In genomic region chr9:92341578-92341977, GRCh38 we compare ENCODE assay signal across 20 cellular contexts. TPM values are rescaled to one million over a fixed set of nuclear protein-coding genes. Genes with fewer than 3 reads are reported as not detected.
DNase-seq lines count a peak whose midpoint lies in the region; ATAC-seq and TF ChIP-seq lines count a peak whose summit lies in the region.
"Had no signal": no experiment of that assay in that cellular context is flagged by ENCODE, and none has a peak within 500 bp of the region (broad histone marks: within the 10 kb centered on the region; RNA-seq: fewer than 3 reads in every experiment).

No MANE protein-coding gene starts in this region.

- no peaks in the 10 kb centered on the region for H3K79me2 ChIP-seq in trophoblast cell (ENCODE audit: control insufficient read depth, insufficient read depth, low read length, poor library complexity)

- H4K91ac ChIP-seq in trophoblast cell (ENCODE audit: low read depth, low read length): no peak overlapping the region

- H3K36me3 ChIP-seq in trophoblast cell (ENCODE audit: control insufficient read depth in 1 of 2, insufficient read depth in 2 of 2, low read length in 2 of 2): peaks cover 0 to 8% of the 10 kb centered on the region in 2 experiments
- no peaks in the 10 kb centered on the region for H3K36me3 ChIP-seq in vagina

- DNase-seq in RPMI7951 (ENCODE audit: low read depth): peak; percentile 36
- DNase-seq in fibroblast of the aortic adventitia (ENCODE audit: low read depth): peak; percentile 37
- DNase-seq in trophoblast cell: no peak
- no peak for DNase-seq in vagina (ENCODE audit: extremely low spot score in 2 of 2)
- no peak for DNase-seq in NCI-H2171 treated with DMSO at 0.1 percent for 48 hours (lab: John Stamatoyannopoulos, UW)
- DNase-seq in sciatic nerve (ENCODE audit: low spot score): no peak
- DNase-seq: CD8-positive, alpha-beta memory T cell; DMS 273 treated with DMSO at 0.1 percent for 48 hours; DMS79 treated with DMSO at 0.1 percent for 48 hours; KG1; MG63; NCI-H1105 treated with DMSO at 0.1 percent for 48 hours; NCI-H146; NCI-H1930; NCI-H2107; NCI-H446; NCI-H524 treated with DMSO at 0.1 percent for 48 hours; NCI-H774 had no signal

- intact Hi-C loops in vagina (cut with DNase I) (loop anchor here (5.0 kb wide), 1 partner anchor 291 kb away; no protein-coding TSS in a partner anchor), sciatic nerve (cut with DNase I) (no loop called here)

- H3K4ac ChIP-seq in trophoblast cell (ENCODE audit: low read depth, low read length): no peak overlapping the region

- no peak overlapping the region for H4K12ac ChIP-seq in trophoblast cell (ENCODE audit: low read depth, low read length)

- no peak overlapping the region for H2BK12ac ChIP-seq in trophoblast cell (ENCODE audit: low read length)

- H3K18ac ChIP-seq in trophoblast cell (ENCODE audit: low read length): no peak overlapping the region

- no peak overlapping the region for H2BK120ac ChIP-seq in trophoblast cell (ENCODE audit: insufficient read depth, low read length, poor library complexity)

- H3K27ac ChIP-seq in trophoblast cell (ENCODE audit: low read depth, low read length): no peak overlapping the region
- H3K27ac ChIP-seq in vagina: peak overlapping the region; percentile 63
- H3K27ac ChIP-seq: A549 had no signal

- H4K8ac ChIP-seq in trophoblast cell (ENCODE audit: low read depth, low read length): no peak overlapping the region

- no CpG with 5 or more reads among the region's 1 CpG for WGBS in trophoblast cell (ENCODE audit: extremely low coverage, insufficient coverage, insufficient read length)

- H3K4me1 ChIP-seq in trophoblast cell (ENCODE audit: control insufficient read depth in 1 of 2, insufficient read depth in 2 of 2, low read length in 2 of 2) (no peaks in the 10 kb centered on the region), vagina (no peaks in the 10 kb centered on the region)
- H3K4me1 ChIP-seq: A549 had no signal

- ATAC-seq in HG03097 (IDR thresholded peaks at IDR 0.05; ENCODE audit: low FRiP score, unreplicated experiment): no peak
- no peak for ATAC-seq in sciatic nerve
- ATAC-seq: A549 had no signal

- H3K9ac ChIP-seq in trophoblast cell (ENCODE audit: low read length): peak overlapping the region; percentile 34

- no peak overlapping the region for H2BK5ac ChIP-seq in trophoblast cell (ENCODE audit: low read depth, low read length, poor library complexity)

- H2AFZ ChIP-seq in trophoblast cell (ENCODE audit: insufficient read depth, low read length, poor library complexity): no peak overlapping the region

- no peak overlapping the region for H3K14ac ChIP-seq in trophoblast cell (ENCODE audit: low read length)

- no peaks in the 10 kb centered on the region for H3K79me1 ChIP-seq in trophoblast cell (ENCODE audit: low read length)

- no peak for TF ChIP-seq POLR2A in vagina (IDR thresholded peaks at IDR 0.05)

- H3K4me2 ChIP-seq in trophoblast cell (ENCODE audit: low read length): no peak overlapping the region
- H3K4me2 ChIP-seq: A549 had no signal

- no peaks in the 10 kb centered on the region for H3K27me3 ChIP-seq in trophoblast cell (ENCODE audit: insufficient read depth, low read length)
- no peaks in the 10 kb centered on the region for H3K27me3 ChIP-seq in vagina
- H3K27me3 ChIP-seq: MG63 had no signal

- no peak overlapping the region for H3K23ac ChIP-seq in trophoblast cell (ENCODE audit: low read length)

- H2AK5ac ChIP-seq in trophoblast cell (ENCODE audit: low read length): no peak overlapping the region

- TF ChIP-seq CTCF in fibroblast of the aortic adventitia (IDR thresholded peaks at IDR 0.05; ENCODE audit: insufficient read depth, low read length): no peak
- TF ChIP-seq CTCF in vagina (IDR thresholded peaks at IDR 0.05): no peak

- peaks cover 3% of the 10 kb centered on the region for H3K9me3 ChIP-seq in trophoblast cell (ENCODE audit: insufficient read depth, low read depth, low read length)
- H3K9me3 ChIP-seq in vagina: no peaks in the 10 kb centered on the region
- H3K9me3 ChIP-seq: A549, MG63 had no signal

- H3K4me3 ChIP-seq in fibroblast of the aortic adventitia (ENCODE audit: low read depth, low read length) (no peak overlapping the region), trophoblast cell (ENCODE audit: low read depth, low read length) (no peak overlapping the region), vagina (no peak overlapping the region)
- H3K4me3 ChIP-seq: A549, MG63 had no signal

RNA-seq across cellular contexts. Expression of gene CENPP, which starts 15.8 kb away (rescaled TPM):
- 11.2 and 17.8 TPM in 2 replicates for total RNA-seq in RPMI7951 (2014; rRNA removed; shearing (Covaris generic))
- total RNA-seq in fibroblast of the aortic adventitia (ENCODE audit: low replicate concordance): 19.3 and 19.7 TPM in 2 replicates
- polyA plus RNA-seq in trophoblast cell (2013): 9.6 and 9.7 TPM in 2 replicates
- 9.3 TPM for total RNA-seq in vagina
- total RNA-seq in sciatic nerve: 9.1 TPM

RNA-seq across cellular contexts. Expression of gene NOL8, which starts 16.4 kb away (rescaled TPM):
- total RNA-seq in RPMI7951 (2014; rRNA removed; shearing (Covaris generic)): 10.9 and 13.9 TPM in 2 replicates
- total RNA-seq in fibroblast of the aortic adventitia (ENCODE audit: low replicate concordance) (36.5 and 70.7 TPM in 2 replicates), vagina (35.6 TPM), sciatic nerve (53.0 TPM)
- 25.1 and 25.8 TPM in 2 replicates for polyA plus RNA-seq in trophoblast cell (2013)

RNA-seq across cellular contexts. Expression of gene IARS1, which starts 48.1 kb away (rescaled TPM):
- 123 and 143 TPM in 2 replicates for total RNA-seq in RPMI7951 (2014; rRNA removed; shearing (Covaris generic))
- total RNA-seq in fibroblast of the aortic adventitia (ENCODE audit: low replicate concordance) (428 and 482 TPM in 2 replicates), vagina (63.8 TPM), sciatic nerve (69.5 TPM)
- 77.3 and 78.9 TPM in 2 replicates for polyA plus RNA-seq in trophoblast cell (2013)

Comparison
In these comparisons a context has a peak if more than half of its experiments do, and no peak if none do; other contexts are left out.
1. DNase-seq: peak in RPMI7951 (single experiment) and fibroblast of the aortic adventitia (single experiment); none in trophoblast cell (0 of 2), vagina (0 of 2), NCI-H2171 treated with DMSO at 0.1 percent for 48 hours (single experiment) and sciatic nerve (single experiment).